In genomic region chr2:219576505-219577388, GRCh38 we compare ENCODE assay signal across 1 cellular context.
A peak's percentile ranks its signal among the peaks of the same experiment; 100 is the strongest.
TF ChIP-seq lines count a peak whose summit lies in the region.

No MANE protein-coding gene starts in this region.

TF ChIP-seq in WTC11, 78 proteins besides CTCF, POLR2A, EP300 and RAD21 (continued from another document):
- TF ChIP-seq, protein P1, sequence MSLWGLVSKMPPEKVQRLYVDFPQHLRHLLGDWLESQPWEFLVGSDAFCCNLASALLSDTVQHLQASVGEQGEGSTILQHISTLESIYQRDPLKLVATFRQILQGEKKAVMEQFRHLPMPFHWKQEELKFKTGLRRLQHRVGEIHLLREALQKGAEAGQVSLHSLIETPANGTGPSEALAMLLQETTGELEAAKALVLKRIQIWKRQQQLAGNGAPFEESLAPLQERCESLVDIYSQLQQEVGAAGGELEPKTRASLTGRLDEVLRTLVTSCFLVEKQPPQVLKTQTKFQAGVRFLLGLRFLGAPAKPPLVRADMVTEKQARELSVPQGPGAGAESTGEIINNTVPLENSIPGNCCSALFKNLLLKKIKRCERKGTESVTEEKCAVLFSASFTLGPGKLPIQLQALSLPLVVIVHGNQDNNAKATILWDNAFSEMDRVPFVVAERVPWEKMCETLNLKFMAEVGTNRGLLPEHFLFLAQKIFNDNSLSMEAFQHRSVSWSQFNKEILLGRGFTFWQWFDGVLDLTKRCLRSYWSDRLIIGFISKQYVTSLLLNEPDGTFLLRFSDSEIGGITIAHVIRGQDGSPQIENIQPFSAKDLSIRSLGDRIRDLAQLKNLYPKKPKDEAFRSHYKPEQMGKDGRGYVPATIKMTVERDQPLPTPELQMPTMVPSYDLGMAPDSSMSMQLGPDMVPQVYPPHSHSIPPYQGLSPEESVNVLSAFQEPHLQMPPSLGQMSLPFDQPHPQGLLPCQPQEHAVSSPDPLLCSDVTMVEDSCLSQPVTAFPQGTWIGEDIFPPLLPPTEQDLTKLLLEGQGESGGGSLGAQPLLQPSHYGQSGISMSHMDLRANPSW (CRISPR knock-in tag; conservative IDR thresholded peaks at IDR 0.05; ENCODE audit: low read depth) = no peak
- TF ChIP-seq ZNF423 (CRISPR knock-in tag; IDR thresholded peaks at IDR 0.05) = no peak
- TF ChIP-seq TP53 (CRISPR knock-in tag; IDR thresholded peaks at IDR 0.05) = no peak
- TF ChIP-seq ZNF281 (CRISPR knock-in tag; IDR thresholded peaks at IDR 0.05) = peak; percentile 71; the same call in 1 of the 2 replicates
- no peak for TF ChIP-seq NFYB (CRISPR knock-in tag; conservative IDR thresholded peaks at IDR 0.05; ENCODE audit: low read depth)
- TF ChIP-seq FOXJ3 (CRISPR knock-in tag; IDR thresholded peaks at IDR 0.05; ENCODE audit: borderline replicate concordance) = no peak
- TF ChIP-seq NR2C2 (CRISPR knock-in tag; IDR thresholded peaks at IDR 0.05) = no peak
- TF ChIP-seq GRHL2 (CRISPR knock-in tag; IDR thresholded peaks at IDR 0.05; ENCODE audit: insufficient replicate concordance, severe bottlenecking) = no peak
- no peak for TF ChIP-seq NR1H2 (CRISPR knock-in tag; IDR thresholded peaks at IDR 0.05)
- TF ChIP-seq, protein P2, sequence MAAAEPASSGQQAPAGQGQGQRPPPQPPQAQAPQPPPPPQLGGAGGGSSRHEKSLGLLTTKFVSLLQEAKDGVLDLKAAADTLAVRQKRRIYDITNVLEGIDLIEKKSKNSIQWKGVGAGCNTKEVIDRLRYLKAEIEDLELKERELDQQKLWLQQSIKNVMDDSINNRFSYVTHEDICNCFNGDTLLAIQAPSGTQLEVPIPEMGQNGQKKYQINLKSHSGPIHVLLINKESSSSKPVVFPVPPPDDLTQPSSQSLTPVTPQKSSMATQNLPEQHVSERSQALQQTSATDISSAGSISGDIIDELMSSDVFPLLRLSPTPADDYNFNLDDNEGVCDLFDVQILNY (CRISPR knock-in tag; IDR thresholded peaks at IDR 0.05) = no peak
- no peak for TF ChIP-seq E2F4 (CRISPR knock-in tag; IDR thresholded peaks at IDR 0.05; ENCODE audit: borderline replicate concordance, low read depth)
- TF ChIP-seq ZNF232 (CRISPR knock-in tag; IDR thresholded peaks at IDR 0.05) = peak; percentile 34; the same call in 1 of the 2 replicates
- TF ChIP-seq GABPB1 (CRISPR knock-in tag; IDR thresholded peaks at IDR 0.05) = peak; percentile 66; the same call in 1 of the 2 replicates
- TF ChIP-seq MXD4 (CRISPR knock-in tag; IDR thresholded peaks at IDR 0.05; ENCODE audit: borderline replicate concordance) = no peak
